ENCODE assay signal across 23 cellular contexts in the genomic region with DNA sequence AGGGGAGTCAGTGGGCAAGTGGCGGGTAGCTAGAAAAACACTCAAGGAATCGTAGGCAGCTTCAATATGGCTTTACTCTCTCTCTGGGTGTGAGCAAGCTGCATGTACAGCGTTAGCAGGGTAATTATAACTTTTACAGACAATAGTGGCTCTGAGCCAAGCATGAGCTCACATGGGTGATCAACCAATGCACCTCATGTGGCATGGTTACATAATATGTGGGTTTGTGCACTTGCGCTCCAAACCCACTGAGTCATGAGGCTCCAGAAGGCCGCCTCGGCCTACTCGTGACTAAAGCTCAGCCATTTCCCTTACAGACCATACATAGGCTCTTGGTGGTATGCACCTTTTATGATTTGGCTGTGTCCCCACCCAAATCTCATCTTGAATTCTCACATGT.
DNase-seq lines count a peak whose midpoint lies in the region; ATAC-seq and TF ChIP-seq lines count a peak whose summit lies in the region.
"Had no signal": no experiment of that assay in that cellular context is flagged by ENCODE, and none has a peak within 500 bp of the region (broad histone marks: within the 10 kb centered on the region; RNA-seq: fewer than 3 reads in every experiment).

No MANE protein-coding gene starts in this region.

- TF ChIP-seq POLR2A in breast epithelium (IDR thresholded peaks at IDR 0.05) = no peak

- peaks cover 9% of the 10 kb centered on the region for H3K4me1 Mint-ChIP-seq in MCF 10A (ENCODE audit: insufficient read depth, unreplicated experiment)
- no peaks in the 10 kb centered on the region for H3K4me1 Mint-ChIP-seq in T-helper 2 cell treated with Interferon-gamma antibody and Interleukin-4, amounts not matched to agents 5 μg/mL and 100 μg/mL, for 36 hours (ENCODE audit: low read depth)
- H3K4me1 Mint-ChIP-seq: CD4-positive, alpha-beta memory T cell had no signal

- peaks cover 13 to 23% of the 10 kb centered on the region in 2 donors for H3K9me3 ChIP-seq in breast epithelium
- H3K9me3 ChIP-seq in left ventricle myocardium inferior (replicated peaks) = peaks cover 11% of the 10 kb centered on the region

- TF ChIP-seq CTCF in MCF 10A (IDR thresholded peaks at IDR 0.05; ENCODE audit: unreplicated experiment) = no peak
- TF ChIP-seq CTCF in breast epithelium (IDR thresholded peaks at IDR 0.05) = no peak
- no peak for TF ChIP-seq CTCF in foreskin keratinocyte (conservative IDR thresholded peaks at IDR 0.05)
- TF ChIP-seq CTCF in left ventricle myocardium inferior (IDR thresholded peaks at IDR 0.05; ENCODE audit: borderline replicate concordance) = no peak

- no peaks in the 10 kb centered on the region for H3K4me1 ChIP-seq in breast epithelium
- no peaks in the 10 kb centered on the region for H3K4me1 ChIP-seq in foreskin keratinocyte
- H3K4me1 ChIP-seq in left ventricle myocardium inferior = peaks cover 6% of the 10 kb centered on the region

- DNase-seq in MCF 10A (ENCODE audit: unreplicated experiment) = peak; percentile 73
- no peak for DNase-seq in breast epithelium (ENCODE audit: low spot score in 2 of 2)
- DNase-seq in OCI-M1 (lab: John Stamatoyannopoulos, UW) = peak; percentile 13
- peak; percentile 2 to 13 for DNase-seq in foreskin keratinocyte
- no peak for DNase-seq in T-helper 2 cell treated with Interferon-gamma antibody and Interleukin-4, amounts not matched to agents 5 μg/mL and 100 μg/mL, for 36 hours (ENCODE audit: low spot score)
- no peak for DNase-seq in hippocampal formation (lab: John Stamatoyannopoulos, UW)
- DNase-seq in left ventricle myocardium inferior = no peak
- DNase-seq: activated CD8-positive, alpha-beta memory T cell treated with anti-CD3 and anti-CD28 coated beads, Interleukin-2, amount 50 U/mL, for 48 hours; activated gamma-delta T cell treated with Interleukin-2 at 50 U/mL for 16 hours; amniotic stem cell; caudate nucleus; dorsolateral prefrontal cortex; GOT3; IMR-90; left ventricle myocardium superior; NCI-H1105; NCI-H2081 treated with DMSO at 0.1 percent for 48 hours; NCI-H510A treated with DMSO at 0.1 percent for 48 hours; substantia nigra had no signal

- ATAC-seq in foreskin keratinocyte = no peak
- no peak for ATAC-seq in GM18858 (IDR thresholded peaks at IDR 0.05; ENCODE audit: unreplicated experiment)
- ATAC-seq: left ventricle myocardium superior had no signal

- CTCF ChIA-PET in MCF 10A (lab: Yijun Ruan, JAX) = interaction anchor here (0.6 kb wide), 1 partner anchor 833 kb away, joined by 4 read pairs; no protein-coding TSS in a partner anchor

- H3K36me3 ChIP-seq in breast epithelium (no peaks in the 10 kb centered on the region), left ventricle myocardium inferior (no peaks in the 10 kb centered on the region)

- no peak overlapping the region for H3K4me3 Mint-ChIP-seq in MCF 10A (ENCODE audit: unreplicated experiment)
- H3K4me3 Mint-ChIP-seq in T-helper 2 cell treated with Interferon-gamma antibody and Interleukin-4, amounts not matched to agents 5 μg/mL and 100 μg/mL, for 36 hours = no peak overlapping the region
- H3K4me3 Mint-ChIP-seq: CD4-positive, alpha-beta memory T cell had no signal

- no peaks in the 10 kb centered on the region for H3K36me3 Mint-ChIP-seq in MCF 10A (ENCODE audit: insufficient read depth, unreplicated experiment)
- H3K36me3 Mint-ChIP-seq in T-helper 2 cell treated with Interferon-gamma antibody and Interleukin-4, amounts not matched to agents 5 μg/mL and 100 μg/mL, for 36 hours (ENCODE audit: low read depth) = no peaks in the 10 kb centered on the region
- H3K36me3 Mint-ChIP-seq: CD4-positive, alpha-beta memory T cell had no signal

- POLR2A ChIA-PET in MCF 10A (lab: Yijun Ruan, JAX) = no interaction called here

- H3K27me3 ChIP-seq in breast epithelium = no peaks in the 10 kb centered on the region
- H3K27me3 ChIP-seq in foreskin keratinocyte = no peaks in the 10 kb centered on the region
- H3K27me3 ChIP-seq in left ventricle myocardium inferior (ENCODE audit: low read depth) = no peaks in the 10 kb centered on the region
- H3K27me3 ChIP-seq: dorsolateral prefrontal cortex had no signal

- H3K27ac ChIP-seq in breast epithelium (no peak overlapping the region), foreskin keratinocyte (no peak overlapping the region), left ventricle myocardium inferior (replicated peaks) (no peak overlapping the region)
- H3K27ac ChIP-seq: dorsolateral prefrontal cortex, epithelial cell of prostate, VCaP had no signal

- H3K4me3 ChIP-seq in breast epithelium (no peak overlapping the region), left ventricle myocardium inferior (no peak overlapping the region)
- H3K4me3 ChIP-seq: dorsolateral prefrontal cortex had no signal

- intact Hi-C loops in MCF 10A (cut with micrococcal nuclease) = no loop called here
- intact Hi-C loops in breast epithelium (cut with DNase I; ENCODE audit: low total_unique reads) = no loop called here
- intact Hi-C loops in left ventricle myocardium inferior (cut with micrococcal nuclease) = no loop called here

- H3K27me3 Mint-ChIP-seq in MCF 10A (ENCODE audit: insufficient read depth, unreplicated experiment) = no peaks in the 10 kb centered on the region
- H3K27me3 Mint-ChIP-seq in T-helper 2 cell treated with Interferon-gamma antibody and Interleukin-4, amounts not matched to agents 5 μg/mL and 100 μg/mL, for 36 hours (ENCODE audit: low read depth) = no peaks in the 10 kb centered on the region

- no peak overlapping the region for H3K27ac Mint-ChIP-seq in MCF 10A (ENCODE audit: low read depth, unreplicated experiment)
- H3K27ac Mint-ChIP-seq in T-helper 2 cell treated with Interferon-gamma antibody and Interleukin-4, amounts not matched to agents 5 μg/mL and 100 μg/mL, for 36 hours = no peak overlapping the region
- H3K27ac Mint-ChIP-seq: CD4-positive, alpha-beta memory T cell had no signal

- peaks cover 14% of the 10 kb centered on the region for H3K9me3 Mint-ChIP-seq in MCF 10A (ENCODE audit: unreplicated experiment)
- peaks cover 21% of the 10 kb centered on the region for H3K9me3 Mint-ChIP-seq in T-helper 2 cell treated with Interferon-gamma antibody and Interleukin-4, amounts not matched to agents 5 μg/mL and 100 μg/mL, for 36 hours

- BruUV-seq in MCF 10A (replicated peaks; lab: Mats Ljungman, UMichigan) = no TSS peak

Comparison
In these comparisons a context has a peak if more than half of its experiments do, and no peak if none do; other contexts are left out.
1. DNase-seq: peak in MCF 10A (single experiment), OCI-M1 (single experiment) and foreskin keratinocyte (2 of 2); none in breast epithelium (0 of 2), T-helper 2 cell treated with Interferon-gamma antibody and Interleukin-4, amounts not matched to agents 5 μg/mL and 100 μg/mL, for 36 hours (single experiment), hippocampal formation (0 of 2) and left ventricle myocardium inferior (single experiment).